ENCODE assay signal across 8 cellular contexts in the genomic region with DNA sequence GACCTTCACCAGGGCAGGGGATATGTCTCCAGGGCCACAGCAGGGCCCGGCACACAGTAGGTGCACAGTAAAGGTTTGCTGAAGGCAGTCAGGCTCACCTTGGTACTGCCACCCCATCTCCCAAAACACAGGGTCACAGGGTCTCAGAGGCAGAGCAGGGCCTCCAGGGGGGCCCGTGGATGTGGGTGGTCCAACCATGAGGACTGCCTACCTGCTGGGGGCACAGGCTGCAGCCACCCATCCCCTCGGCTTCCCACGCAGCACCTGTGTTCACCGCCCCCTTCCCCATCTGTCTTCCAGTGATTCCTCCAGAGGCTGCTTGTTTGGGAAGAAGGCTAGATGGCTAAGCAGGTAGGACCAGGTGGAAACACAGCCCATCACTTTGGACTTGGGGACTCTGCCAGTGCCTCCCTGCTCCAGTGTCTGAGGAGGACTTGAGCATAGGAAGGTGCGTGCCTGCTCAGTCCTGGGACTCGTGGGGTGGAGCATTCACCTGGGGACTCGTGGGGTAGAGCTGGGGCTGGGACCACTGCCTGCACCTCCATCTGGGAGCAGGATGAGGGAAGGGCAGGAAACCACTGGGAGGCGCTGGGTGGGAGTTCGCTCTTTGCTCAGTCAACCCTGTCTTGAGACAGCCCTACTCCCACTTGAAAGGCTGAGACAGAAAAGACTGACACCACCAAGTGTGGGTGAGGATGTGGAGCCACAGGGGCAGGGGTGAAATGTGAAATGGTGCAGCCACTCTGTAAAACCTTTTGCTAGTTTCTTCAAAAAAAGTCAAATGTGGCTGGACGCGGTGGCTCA. TPM values are rescaled to one million over a fixed set of nuclear protein-coding genes. Genes with fewer than 3 reads are reported as not detected.
DNase-seq lines count a peak whose midpoint lies in the region; TF ChIP-seq lines count a peak whose summit lies in the region.

No MANE protein-coding gene starts in this region.

- H3K4me1 Mint-ChIP-seq in activated CD4-positive, alpha-beta memory T cell treated with anti-CD3 and anti-CD28 coated beads for 36 hours (ENCODE audit: low read depth) = peaks cover 12% of the 10 kb centered on the region

- no peaks in the 10 kb centered on the region for H3K9me3 ChIP-seq in tibial nerve

- H3K4me3 ChIP-seq in tibial nerve = no peak overlapping the region

- H3K4me1 ChIP-seq in tibial nerve = peaks cover 0 to 83% (median 47%) of the 10 kb centered on the region in 4 donors

- DNase-seq in activated CD8-positive, alpha-beta memory T cell treated with anti-CD3 and anti-CD28 coated beads, Interleukin-2, amount 50 U/mL, for 48 hours = peak; percentile 46
- no peak for DNase-seq in activated CD8-positive, alpha-beta memory T cell treated with anti-CD3 and anti-CD28 coated beads, Interleukin-2, amount 50 U/mL, for 4 hours
- DNase-seq in activated CD4-positive, alpha-beta memory T cell treated with anti-CD3 and anti-CD28 coated beads for 36 hours = no peak
- DNase-seq in tibial nerve (ENCODE audit: low spot score in 2 of 2) (no peak), NCI-H526 treated with DMSO at 0.1 percent for 48 hours (lab: John Stamatoyannopoulos, UW) (no peak), germinal center (ENCODE audit: low spot score) (no peak)
- no peak for DNase-seq in stimulated activated CD4-positive, alpha-beta T cell treated with anti-CD3 and anti-CD28 coated beads, Interleukin-2, amount 100 ng/mL, for 48 hours

- no peak for TF ChIP-seq CTCF in tibial nerve (IDR thresholded peaks at IDR 0.05)

- H3K36me3 Mint-ChIP-seq in activated CD4-positive, alpha-beta memory T cell treated with anti-CD3 and anti-CD28 coated beads for 36 hours = no peaks in the 10 kb centered on the region

- H3K27ac Mint-ChIP-seq in activated CD4-positive, alpha-beta memory T cell treated with anti-CD3 and anti-CD28 coated beads for 36 hours = no peak overlapping the region

- POLR2A ChIA-PET in activated CD4-positive, alpha-beta memory T cell treated with anti-CD3 and anti-CD28 coated beads for 36 hours (lab: Charles Lee) = no interaction called here

- peak overlapping the region; percentile 38 for H3K27ac ChIP-seq in layer of hippocampus (ENCODE audit: low read depth, low read length)
- H3K27ac ChIP-seq in tibial nerve = peak overlapping the region; percentile 66 to 99 (median 96)

- intact Hi-C loops in activated CD4-positive, alpha-beta memory T cell treated with anti-CD3 and anti-CD28 coated beads for 36 hours (cut with micrococcal nuclease) = loop anchor here (5.0 to 10.0 kb wide), 2 partner anchors 133 to 380 kb away; no protein-coding TSS in a partner anchor

- no peaks in the 10 kb centered on the region for H3K9me3 Mint-ChIP-seq in activated CD4-positive, alpha-beta memory T cell treated with anti-CD3 and anti-CD28 coated beads for 36 hours

- no peaks in the 10 kb centered on the region for H3K27me3 Mint-ChIP-seq in activated CD4-positive, alpha-beta memory T cell treated with anti-CD3 and anti-CD28 coated beads for 36 hours

- H3K27me3 ChIP-seq in layer of hippocampus (ENCODE audit: control insufficient read depth, insufficient read depth, low read length) (no peaks in the 10 kb centered on the region), tibial nerve (no peaks in the 10 kb centered on the region)

- CTCF ChIA-PET in activated CD4-positive, alpha-beta memory T cell treated with anti-CD3 and anti-CD28 coated beads for 36 hours (lab: Charles Lee) = interaction anchor here (1.5 to 4.6 kb wide), 2 partner anchors 135 to 203 kb away, joined by 4 to 56 read pairs; no protein-coding TSS in a partner anchor

- WGBS in tibial nerve, 2 donors = 88 to 91% methylated on average over 9 to 12 of the region's 12 CpGs

- TF ChIP-seq EP300 in tibial nerve (IDR thresholded peaks at IDR 0.05) = no peak

- no peaks in the 10 kb centered on the region for H3K36me3 ChIP-seq in tibial nerve

- H3K4me3 Mint-ChIP-seq in activated CD4-positive, alpha-beta memory T cell treated with anti-CD3 and anti-CD28 coated beads for 36 hours = peak overlapping the region; percentile 12

- TF ChIP-seq POLR2A in tibial nerve (IDR thresholded peaks at IDR 0.05) = no peak

RNA-seq across cellular contexts. Expression of a gene that starts 18.8 kb away (rescaled TPM):
- total RNA-seq in activated CD4-positive, alpha-beta memory T cell treated with anti-CD3 and anti-CD28 coated beads for 36 hours = 1 to 10 TPM; 7.2 to 8.6 TPM
- 100 to 1,000 TPM; 155 to 300 (median 197) TPM for total RNA-seq in tibial nerve

Comparison
In these comparisons a context has a peak if more than half of its experiments do, and no peak if none do; other contexts are left out.
1. RNA of a gene that starts 18.8 kb away (total RNA-seq): 155 to 300 TPM in tibial nerve; 7.2 to 8.6 TPM in activated CD4-positive, alpha-beta memory T cell treated with anti-CD3 and anti-CD28 coated beads for 36 hours; every median in the first group is over 10 times any median in the second.